Comparison of ENCODE assay signal across 10 cellular contexts in the genomic region with DNA sequence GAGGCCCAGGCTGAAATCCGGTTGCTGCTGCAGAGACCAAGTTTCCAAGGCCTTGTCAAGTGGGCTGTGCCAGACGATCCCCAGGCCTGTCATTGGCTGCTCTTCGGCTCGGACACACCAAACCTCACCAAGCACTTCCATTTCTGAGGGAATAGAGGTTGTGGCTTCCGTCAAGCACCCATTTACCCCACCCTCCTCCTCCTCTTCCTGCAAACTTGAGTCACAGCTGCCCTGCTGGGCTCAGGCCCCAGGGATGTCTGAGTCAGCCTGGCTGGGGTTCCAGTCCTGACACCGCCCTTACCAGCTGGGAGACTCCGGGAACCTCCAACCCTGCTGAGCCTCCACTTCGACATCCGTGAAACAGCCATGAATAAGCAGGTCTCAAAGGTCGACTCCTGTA. TPM values are rescaled to one million over a fixed set of nuclear protein-coding genes. Genes with fewer than 3 reads are reported as not detected.
DNase-seq lines count a peak whose midpoint lies in the region; ATAC-seq and TF ChIP-seq lines count a peak whose summit lies in the region.
"Not testable (repeated sequence)": the region's sequence is repeated elsewhere in the genome, so short reads cannot be mapped to it uniquely, and the experiment has no call there.
"Had no signal": no experiment of that assay in that cellular context is flagged by ENCODE, and none has a peak within 500 bp of the region (broad histone marks: within the 10 kb centered on the region; RNA-seq: fewer than 3 reads in every experiment).

No MANE protein-coding gene starts in this region.

- H2BK20ac ChIP-seq in IMR-90 (ENCODE audit: low read depth, low read length), result not testable (repeated sequence)

- H2AK9ac ChIP-seq in IMR-90 (replicated peaks; ENCODE audit: low read depth, low read length, poor library complexity), result not testable (repeated sequence)

- not testable (repeated sequence) for BruUV-seq in IMR-90 (replicated peaks; lab: Mats Ljungman, UMichigan)

- not testable (repeated sequence) for H3K4me2 ChIP-seq in IMR-90 (ENCODE audit: low read depth, low read length)

- not testable (repeated sequence) for H3K4me1 ChIP-seq in IMR-90 (ENCODE audit: control insufficient read depth, insufficient read depth, low read length); foreskin keratinocyte; heart right ventricle; left lung; aorta (ENCODE audit: control insufficient read depth in 1 of 2, insufficient read depth in 2 of 2, low read length in 2 of 2)

- not testable (repeated sequence) for DNase-seq in IMR-90; foreskin keratinocyte; heart right ventricle; left lung; sciatic nerve (ENCODE audit: low spot score); aorta

- H2AK5ac ChIP-seq in IMR-90 (ENCODE audit: low read depth, low read length), result not testable (repeated sequence)

- H4K5ac ChIP-seq in IMR-90 (ENCODE audit: low read depth, low read length), result not testable (repeated sequence)

- intact Hi-C loops in IMR-90 (cut with micrococcal nuclease); heart right ventricle (cut with DNase I); left lung (cut with DNase I); sciatic nerve (cut with DNase I); aorta (cut with DNase I): not testable (repeated sequence)

- H3K9me1 ChIP-seq in IMR-90 (ENCODE audit: insufficient read depth, low read length), result not testable (repeated sequence)

- H2AFZ ChIP-seq in IMR-90 (replicated peaks; ENCODE audit: low read length, poor library complexity), result not testable (repeated sequence)

- dilution Hi-C loops in IMR-90 (cut with HindIII; ENCODE audit: low sequenced_read_pairs, unreplicated experiment), result not testable (repeated sequence)

- H2BK15ac ChIP-seq in IMR-90 (ENCODE audit: low read depth, low read length), result not testable (repeated sequence)

- not testable (repeated sequence) for H3K27me3 ChIP-seq in IMR-90 (ENCODE audit: control insufficient read depth, insufficient read depth, low read length); foreskin keratinocyte; heart right ventricle; left lung; aorta (ENCODE audit: control insufficient read depth in 1 of 2, insufficient read depth in 2 of 2, low read length in 1 of 2)

- not testable (repeated sequence) for H3K4ac ChIP-seq in IMR-90 (ENCODE audit: low read depth, low read length)

- CTCF ChIA-PET in IMR-90 (lab: Yijun Ruan, JAX), result not testable (repeated sequence)

- not testable (repeated sequence) for H4K91ac ChIP-seq in IMR-90 (ENCODE audit: insufficient read depth, low read depth, low read length)

- not testable (repeated sequence) for H2BK120ac ChIP-seq in IMR-90 (ENCODE audit: low read depth, low read length)

- not testable (repeated sequence) for H3K18ac ChIP-seq in IMR-90 (ENCODE audit: low read depth, low read length)

- H3K23ac ChIP-seq in IMR-90 (ENCODE audit: low read depth, low read length), result not testable (repeated sequence)

- not testable (repeated sequence) for TF ChIP-seq CTCF in IMR-90 (conservative IDR thresholded peaks at IDR 0.05; ENCODE audit: low read depth, low read length); foreskin keratinocyte (conservative IDR thresholded peaks at IDR 0.05); heart right ventricle (IDR thresholded peaks at IDR 0.05); left lung (IDR thresholded peaks at IDR 0.05)

- not testable (repeated sequence) for H3K14ac ChIP-seq in IMR-90 (replicated peaks; ENCODE audit: low read depth, low read length)

- H4K20me1 ChIP-seq in IMR-90 (ENCODE audit: insufficient read depth, low read length), result not testable (repeated sequence)

- not testable (repeated sequence) for H3K36me3 ChIP-seq in IMR-90 (ENCODE audit: control insufficient read depth, insufficient read depth, low read length); heart right ventricle; left lung; aorta (ENCODE audit: control insufficient read depth in 1 of 2, insufficient read depth in 2 of 2, low read length in 1 of 2)

- POLR2A ChIA-PET in IMR-90 (lab: Charles Lee; ENCODE audit: unreplicated experiment), result not testable (repeated sequence)

- WGBS in IMR-90 (ENCODE audit: extremely low coverage in 2 of 2, insufficient read length in 1 of 2), 2 experiments, result no CpG with 5 or more reads among the region's 10 CpGs
- no CpG with 5 or more reads among the region's 10 CpGs for WGBS in heart right ventricle, 2 donors
- WGBS in aorta, 2 donors, result no CpG with 5 or more reads among the region's 10 CpGs

- H2BK5ac ChIP-seq in IMR-90 (ENCODE audit: low read depth, low read length, poor library complexity, severe bottlenecking), result not testable (repeated sequence)

- not testable (repeated sequence) for TF ChIP-seq RAD21 in IMR-90 (IDR thresholded peaks at IDR 0.05; ENCODE audit: low read length)

- H3K9ac ChIP-seq in IMR-90 (ENCODE audit: low read depth, low read length), result not testable (repeated sequence)

- not testable (repeated sequence) for H3K9me3 ChIP-seq in IMR-90 (ENCODE audit: control insufficient read depth, insufficient read depth, low read length); heart right ventricle; left lung; aorta (ENCODE audit: control insufficient read depth, low read length)

- H3K4me3 ChIP-seq in IMR-90 (ENCODE audit: insufficient read depth, low read depth, low read length); heart right ventricle; left lung; aorta (ENCODE audit: low read length in 2 of 2): not testable (repeated sequence)

- not testable (repeated sequence) for H3K79me1 ChIP-seq in IMR-90 (ENCODE audit: low read depth in 1 of 2, low read length in 2 of 2)

- ATAC-seq in IMR-90 (ENCODE audit: low read depth), result peak; percentile 66
- peak; percentile 90 for ATAC-seq in SK-N-SH treated with all-trans-retinoic acid at 6 μM for 48 hours
- ATAC-seq in foreskin keratinocyte, result peak; percentile 86
- peak; percentile 6 to 76 (median 38) for ATAC-seq in heart right ventricle
- peak; percentile 28 for ATAC-seq in left lung
- peak; percentile 21 for ATAC-seq in sciatic nerve
- peak; percentile 68 for ATAC-seq in aorta (ENCODE audit: low FRiP score)

- H4K8ac ChIP-seq in IMR-90 (ENCODE audit: low read depth in 2 of 2, low read length in 2 of 2), result not testable (repeated sequence)

- in situ Hi-C loops in IMR-90 (cut with MboI; ENCODE audit: low sequenced_read_pairs), result not testable (repeated sequence)

- not testable (repeated sequence) for TF ChIP-seq POLR2A in IMR-90 (IDR thresholded peaks at IDR 0.05; ENCODE audit: low read depth, low read length)

- H3K27ac ChIP-seq in IMR-90 (ENCODE audit: insufficient read depth, low read length); foreskin keratinocyte; heart right ventricle; left lung; aorta (ENCODE audit: low read depth in 1 of 2, low read length in 2 of 2): not testable (repeated sequence)

- H3K56ac ChIP-seq in IMR-90 (ENCODE audit: extremely low read depth, insufficient read depth, low read length), result not testable (repeated sequence)

RNA-seq across cellular contexts. Expression of gene GRAPL, which starts 31.1 kb away (rescaled TPM):
- not detected in 2 replicates for total RNA-seq in IMR-90 (2012; rRNA removed)
- not detected in 2 replicates for polyA plus RNA-seq in IMR-90 (2012; rRNA removed)
- not detected in 2 replicates for polyA plus RNA-seq in IMR-90 (2012; cell fraction: cytosol; rRNA removed)
- polyA plus RNA-seq in IMR-90 (2012; cell fraction: nucleus; rRNA removed; ENCODE audit: low replicate concordance), result 0.37 and 0.71 TPM in 2 replicates
- not detected in 2 replicates for total RNA-seq in foreskin keratinocyte
- not detected in 2 replicates for polyA plus RNA-seq in foreskin keratinocyte
- 1 to 10 TPM in 7 of 10 donors, under 1 TPM in 3; 0.53 to 2.9 (median 1.6) TPM for total RNA-seq in heart right ventricle
- polyA plus RNA-seq in heart right ventricle, result 1 to 10 TPM in 1 of 2 donors, under 1 TPM in 1; 0.94 to 3.1 TPM
- 1 to 10 TPM; 4.8 to 6.9 TPM for total RNA-seq in left lung
- total RNA-seq in sciatic nerve, result 5.2 TPM
- total RNA-seq in aorta, result 1 to 10 TPM; 6.3 to 6.6 TPM
- not detected for polyA plus RNA-seq in aorta
- total RNA-seq: G401, H4 had no signal
- polyA plus RNA-seq: AG04450 had no signal

Comparison
In these comparisons a context has a peak if more than half of its experiments do, and no peak if none do; other contexts are left out.
1. ATAC-seq: peak in every context shown above with its lines; median percentile 90 in SK-N-SH treated with all-trans-retinoic acid at 6 μM for 48 hours; 86 in foreskin keratinocyte; 68 in aorta; 66 in IMR-90; 38 in heart right ventricle; 28 in left lung; 21 in sciatic nerve.